Comparison of ENCODE assay signal across 28 cellular contexts in genomic region chr17:81108220-81108619, GRCh38. TPM values are rescaled to one million over a fixed set of nuclear protein-coding genes. Genes with fewer than 3 reads are reported as not detected.
"Had no signal": no experiment of that assay in that cellular context is flagged by ENCODE, and none has a peak within 500 bp of the region (broad histone marks: within the 10 kb centered on the region; RNA-seq: fewer than 3 reads in every experiment).

No MANE protein-coding gene starts in this region.

- H3K27ac ChIP-seq: Peyer's patch had no signal

- H3K4me3 Mint-ChIP-seq: T-cell had no signal

- ATAC-seq: PC-3, T-cell had no signal

- H3K36me3 ChIP-seq: MG63 had no signal

- H3K27ac Mint-ChIP-seq: T-cell had no signal

- H3K4me2 ChIP-seq: SK-N-SH had no signal

- H3K4me1 ChIP-seq: Peyer's patch had no signal

- H3K9ac ChIP-seq: SK-N-SH had no signal

- H3K36me3 Mint-ChIP-seq: T-cell had no signal

- DNase-seq: KBM-7, MG63, NCI-H1092, NCI-H1105 treated with DMSO at 0.1 percent for 48 hours, NCI-H1417 treated with DMSO at 0.1 percent for 48 hours, NCI-H146, NCI-H1694 treated with DMSO at 0.1 percent for 48 hours, NCI-H1930, NCI-H2081, NCI-H2107, NCI-H2171, NCI-H226, NCI-H446, NCI-H510A, NCI-H524 treated with DMSO at 0.1 percent for 48 hours, NCI-H69, NCI-H774, PC-3, Peyer's patch, Right ventricle myocardium superior, SK-N-SH, SW 1271, T-cell had no signal

- H3K4me3 ChIP-seq: MG63, Peyer's patch had no signal

- H3K27me3 Mint-ChIP-seq: T-cell had no signal

- H3K9me3 ChIP-seq: MG63, Peyer's patch, SK-N-SH had no signal

- H3K27me3 ChIP-seq: MG63, Peyer's patch had no signal

- H3K9me3 Mint-ChIP-seq: T-cell had no signal

RNA-seq across cellular contexts. Expression of gene PVALEF, which starts 57.1 kb away (rescaled TPM):
- total RNA-seq: HT-29, LHCN-M2, OCI-LY7, PC-3, Peyer's patch, Right ventricle myocardium superior, RPMI7951, SK-MEL-5, T-cell had no signal
- polyA plus RNA-seq: SK-N-SH had no signal

RNA-seq across cellular contexts. Expression of gene AATK, which starts 57.8 kb away (rescaled TPM):
- total RNA-seq: RPMI7951 had no signal
